In genomic region chr3:122777077-122777476, GRCh38 we compare ENCODE assay signal across 16 cellular contexts. TPM values are rescaled to one million over a fixed set of nuclear protein-coding genes. Genes with fewer than 3 reads are reported as not detected.
DNase-seq lines count a peak whose midpoint lies in the region; ATAC-seq and TF ChIP-seq lines count a peak whose summit lies in the region.
"Had no signal": no experiment of that assay in that cellular context is flagged by ENCODE, and none has a peak within 500 bp of the region (broad histone marks: within the 10 kb centered on the region; RNA-seq: fewer than 3 reads in every experiment).

No MANE protein-coding gene starts in this region.

- 28 to 38% (median 29%) methylated on average over 3 of the region's 3 CpGs for WGBS in psoas muscle, 3 donors
- WGBS in ovary, 3 donors, result 79 to 88% (median 82%) methylated on average over 3 of the region's 3 CpGs
- WGBS in thyroid gland, 2 donors, result 92 to 93% methylated on average over 3 of the region's 3 CpGs

- DNase-seq in MM.1S, result no peak
- no peak for DNase-seq in psoas muscle
- DNase-seq in ovary, result no peak
- DNase-seq in activated CD4-positive, alpha-beta T cell treated with anti-CD3 and anti-CD28 coated beads, Interleukin-2, amount 50 U/mL, for 48 hours, result no peak
- DNase-seq in thyroid gland, result no peak
- DNase-seq: BE2C; C1 segment of cervical spinal cord; Caco-2; CD4-positive, CD25-positive, alpha-beta regulatory T cell; CD8-positive, alpha-beta memory T cell; GM23248; IMR-90 had no signal

- H3K27me3 ChIP-seq in MM.1S (replicated peaks; ENCODE audit: insufficient read depth, low read length) (no peaks in the 10 kb centered on the region), psoas muscle (ENCODE audit: insufficient read depth in 3 of 3, low read length in 2 of 3) (no peaks in the 10 kb centered on the region), ovary (no peaks in the 10 kb centered on the region), thyroid gland (no peaks in the 10 kb centered on the region)
- H3K27me3 ChIP-seq: BE2C had no signal

- no peak overlapping the region for H3K9ac ChIP-seq in MM.1S (ENCODE audit: low read length)
- H3K9ac ChIP-seq: GM23248 had no signal

- H3K4me3 ChIP-seq in MM.1S (ENCODE audit: low read length) (no peak overlapping the region; the same call in 1 of the 2 replicates), psoas muscle (peak overlapping the region; percentile 42), ovary (no peak overlapping the region), thyroid gland (replicated peaks in 1 of 3) (no peak overlapping the region)
- H3K4me3 ChIP-seq: GM23248, HAP-1 had no signal

- no peak for TF ChIP-seq POLR2A in ovary (IDR thresholded peaks at IDR 0.05)
- TF ChIP-seq POLR2A in thyroid gland (IDR thresholded peaks at IDR 0.05), result no peak

- H3K36me3 ChIP-seq in MM.1S (replicated peaks; ENCODE audit: insufficient read depth, low read length) (no peaks in the 10 kb centered on the region), psoas muscle (ENCODE audit: insufficient read depth in 1 of 2, low read depth in 1 of 2) (peaks cover 2 to 6% of the 10 kb centered on the region in 2 donors), ovary (no peaks in the 10 kb centered on the region), thyroid gland (no peaks in the 10 kb centered on the region)
- H3K36me3 ChIP-seq: HAP-1 had no signal

- no peaks in the 10 kb centered on the region for H3K79me2 ChIP-seq in MM.1S (ENCODE audit: low read length)

- no peaks in the 10 kb centered on the region for H3K9me2 ChIP-seq in MM.1S (replicated peaks; ENCODE audit: insufficient read depth, low read length)

- H2AFZ ChIP-seq in MM.1S (ENCODE audit: low read length), result no peak overlapping the region
- H2AFZ ChIP-seq: GM23248 had no signal

- intact Hi-C loops in psoas muscle (cut with DNase I) (no loop called here), ovary (cut with DNase I) (no loop called here), thyroid gland (cut with DNase I) (no loop called here)

- ATAC-seq in psoas muscle (peak; percentile 66 to 85 (median 80)), HG03097 (IDR thresholded peaks at IDR 0.05; ENCODE audit: low FRiP score, unreplicated experiment) (no peak)

- H3K4me1 ChIP-seq in MM.1S (ENCODE audit: low read length), result peaks cover 39% of the 10 kb centered on the region
- H3K4me1 ChIP-seq in psoas muscle, result peaks cover 31% of the 10 kb centered on the region
- no peaks in the 10 kb centered on the region for H3K4me1 ChIP-seq in ovary (ENCODE audit: insufficient read depth)
- no peaks in the 10 kb centered on the region for H3K4me1 ChIP-seq in thyroid gland
- H3K4me1 ChIP-seq: BE2C, HAP-1 had no signal

- H3K27ac ChIP-seq in 22Rv1, result peak overlapping the region; percentile 43
- peak overlapping the region; percentile 9; the same call in 1 of the 2 replicates for H3K27ac ChIP-seq in MM.1S (ENCODE audit: low read length)
- H3K27ac ChIP-seq in VCaP, result peak overlapping the region; percentile 66
- H3K27ac ChIP-seq in psoas muscle, result peak overlapping the region; percentile 84
- no peak overlapping the region for H3K27ac ChIP-seq in ovary
- no peak overlapping the region for H3K27ac ChIP-seq in thyroid gland
- H3K27ac ChIP-seq: GM23248 had no signal

- H3F3A ChIP-seq in MM.1S (ENCODE audit: insufficient read depth, low read length), result peaks cover 31% of the 10 kb centered on the region

- TF ChIP-seq EP300 in ovary (IDR thresholded peaks at IDR 0.05), result no peak

- TF ChIP-seq CTCF in 22Rv1 (IDR thresholded peaks at IDR 0.05) (no peak), MM.1S (IDR thresholded peaks at IDR 0.05; ENCODE audit: low read length) (no peak), VCaP (conservative IDR thresholded peaks at IDR 0.05) (no peak), psoas muscle (IDR thresholded peaks at IDR 0.05) (no peak), ovary (IDR thresholded peaks at IDR 0.05) (no peak), thyroid gland (IDR thresholded peaks at IDR 0.05) (no peak)

- H4K20me1 ChIP-seq in MM.1S (ENCODE audit: insufficient read depth, low read length), result no peaks in the 10 kb centered on the region

- H3K9me3 ChIP-seq in MM.1S (replicated peaks; ENCODE audit: insufficient read depth, low read length) (no peaks in the 10 kb centered on the region), psoas muscle (no peaks in the 10 kb centered on the region), ovary (no peaks in the 10 kb centered on the region), thyroid gland (no peaks in the 10 kb centered on the region)
- H3K9me3 ChIP-seq: BE2C, Caco-2, HAP-1 had no signal

- peak overlapping the region; percentile 40; the same call in 1 of the 2 replicates for H3K4me2 ChIP-seq in MM.1S (ENCODE audit: low read depth, low read length)

RNA-seq across cellular contexts. Expression of gene HSPBAP1, which starts 16.6 kb away (rescaled TPM):
- total RNA-seq in psoas muscle, result 10 to 100 TPM in 3 of 4 donors, 1 to 10 TPM in 1; 4.8 to 18.2 (median 16.2) TPM
- 10 to 100 TPM in 2 of 3 donors, 1 to 10 TPM in 1; 6.1 to 24.7 (median 18.9) TPM for polyA plus RNA-seq in psoas muscle
- total RNA-seq in ovary, result 10 to 100 TPM in 3 of 7 donors, 1 to 10 TPM in 4; 5.8 to 12.8 (median 9.5) TPM
- polyA plus RNA-seq in ovary, result 1 to 10 TPM; 5.3 to 9.3 TPM
- 10 to 100 TPM; 12.4 to 17.3 (median 15.8) TPM for total RNA-seq in thyroid gland

RNA-seq across cellular contexts. Expression of gene SLC49A4, which starts 17.8 kb away (rescaled TPM):
- total RNA-seq in psoas muscle, result 10 to 100 TPM; 12.5 to 44.2 (median 26.9) TPM
- polyA plus RNA-seq in psoas muscle, result 10 to 100 TPM; 15.1 to 21.8 (median 21.1) TPM
- 10 to 100 TPM in 3 of 7 donors, 1 to 10 TPM in 4; 7.0 to 17.8 (median 8.3) TPM for total RNA-seq in ovary
- 10 to 100 TPM in 1 of 2 donors, 1 to 10 TPM in 1; 3.7 to 13.4 TPM for polyA plus RNA-seq in ovary
- total RNA-seq in thyroid gland, result 10 to 100 TPM; 22.6 to 32.5 (median 28.2) TPM

Comparison
In these comparisons a context has a peak if more than half of its experiments do, and no peak if none do; other contexts are left out.
1. H3K27ac ChIP-seq: peak in 22Rv1 (single experiment), MM.1S (single experiment), VCaP (single experiment) and psoas muscle (single experiment); none in ovary (0 of 2) and thyroid gland (0 of 3).